ENCODE assay signal across 21 cellular contexts in genomic region chr12:113054948-113055486, GRCh38. TPM values are rescaled to one million over a fixed set of nuclear protein-coding genes. Genes with fewer than 3 reads are reported as not detected.
A peak's percentile ranks its signal among the peaks of the same experiment; 100 is the strongest.
DNase-seq lines count a peak whose midpoint lies in the region; ATAC-seq, FAIRE-seq and TF ChIP-seq lines count a peak whose summit lies in the region.
"Had no signal": no experiment of that assay in that cellular context is flagged by ENCODE, and none has a peak within 500 bp of the region (broad histone marks: within the 10 kb centered on the region; RNA-seq: fewer than 3 reads in every experiment).

No MANE protein-coding gene starts in this region.

- no peak overlapping the region for H3K4me3 ChIP-seq in K562
- no peak overlapping the region for H3K4me3 ChIP-seq in smooth muscle cell
- H3K4me3 ChIP-seq in lower leg skin (ENCODE audit: low read depth, poor library complexity, severe bottlenecking) = no peak overlapping the region
- H3K4me3 ChIP-seq: psoas muscle, tibial artery had no signal

- ATAC-seq in CD4-positive, alpha-beta T cell (ENCODE audit: poor library complexity) = no peak
- ATAC-seq in K562 (no peak), Right ventricle myocardium inferior (no peak)
- no peak for ATAC-seq in natural killer cell treated with Interleukin-12 subunit alpha and Interleukin-12 subunit beta and Interleukin-15 and Interleukin-18, amount 100 ng/mL, for 72 hours
- ATAC-seq: activated CD4-positive, alpha-beta T cell treated with anti-CD3 and anti-CD28 coated beads for 36 hours; activated CD8-positive, alpha-beta memory T cell treated with anti-CD3 and anti-CD28 coated beads, Interleukin-2, amount 10 ng/mL, durations not matched to agents 7 days and 5 days; psoas muscle had no signal

- TF ChIP-seq POLR2A in K562 (conservative IDR thresholded peaks at IDR 0.05) (no peak), lower leg skin (IDR thresholded peaks at IDR 0.05) (no peak)

- H3K4me1 ChIP-seq in K562 (replicated peaks in 1 of 2; ENCODE audit: control insufficient read depth in 2 of 2, insufficient read depth in 2 of 2, low read length in 2 of 2) (peaks cover 0 to 18% of the 10 kb centered on the region in 2 experiments; a peak in 1 of 5 replicates), smooth muscle cell (ENCODE audit: low read depth) (peaks cover 8% of the 10 kb centered on the region)
- H3K4me1 ChIP-seq: psoas muscle had no signal

- peaks cover 50% of the 10 kb centered on the region for H3K4me1 Mint-ChIP-seq in CD4-positive, alpha-beta T cell (ENCODE audit: low read depth)
- H3K4me1 Mint-ChIP-seq in natural killer cell treated with Interleukin-12 subunit alpha and Interleukin-12 subunit beta and Interleukin-15 and Interleukin-18, amount 100 ng/mL, for 72 hours (ENCODE audit: low read depth in 2 of 2) = no peaks in the 10 kb centered on the region
- H3K4me1 Mint-ChIP-seq: activated CD8-positive, alpha-beta memory T cell treated with anti-CD3 and anti-CD28 coated beads, Interleukin-2, amount 10 ng/mL, durations not matched to agents 7 days and 5 days had no signal

- peak overlapping the region; percentile 27 for H3K27ac Mint-ChIP-seq in CD4-positive, alpha-beta T cell
- H3K27ac Mint-ChIP-seq in natural killer cell treated with Interleukin-12 subunit alpha and Interleukin-12 subunit beta and Interleukin-15 and Interleukin-18, amount 100 ng/mL, for 72 hours = no peak overlapping the region
- H3K27ac Mint-ChIP-seq: activated CD4-positive, alpha-beta T cell treated with anti-CD3 and anti-CD28 coated beads for 36 hours; activated CD8-positive, alpha-beta memory T cell treated with anti-CD3 and anti-CD28 coated beads, Interleukin-2, amount 10 ng/mL, durations not matched to agents 7 days and 5 days had no signal

- H4K20me1 ChIP-seq in K562 (replicated peaks; ENCODE audit: control insufficient read depth, insufficient read depth, low read length) = peaks cover 2% of the 10 kb centered on the region
- no peaks in the 10 kb centered on the region for H4K20me1 ChIP-seq in smooth muscle cell (ENCODE audit: low read depth)

- H3K27me3 Mint-ChIP-seq in CD4-positive, alpha-beta T cell = no peaks in the 10 kb centered on the region
- H3K27me3 Mint-ChIP-seq in natural killer cell treated with Interleukin-12 subunit alpha and Interleukin-12 subunit beta and Interleukin-15 and Interleukin-18, amount 100 ng/mL, for 72 hours = peaks cover 5 to 8% of the 10 kb centered on the region in 2 donors
- H3K27me3 Mint-ChIP-seq: activated CD4-positive, alpha-beta T cell treated with anti-CD3 and anti-CD28 coated beads for 36 hours had no signal

- no peak for TF ChIP-seq EP300 in K562 (IDR thresholded peaks at IDR 0.05; ENCODE audit: low read length)

- WGBS in K562 (ENCODE audit: insufficient coverage, low coverage, missing lambda C conversion rate) = 0% methylated on average over 4 of the region's 4 CpGs
- 82% methylated on average over 4 of the region's 4 CpGs for WGBS in smooth muscle cell (ENCODE audit: low lambda C conversion rate)
- WGBS in lower leg skin, 2 donors = 60 to 70% methylated on average over 4 of the region's 4 CpGs

- TF ChIP-seq CTCF in CD4-positive, alpha-beta T cell (IDR thresholded peaks at IDR 0.05) = no peak
- TF ChIP-seq CTCF in GM13977 (IDR thresholded peaks at IDR 0.05; ENCODE audit: extremely low read depth, insufficient read depth, missing control alignments) = no peak
- no peak for TF ChIP-seq CTCF in K562 (IDR thresholded peaks at IDR 0.05 in 2 of 3, conservative IDR thresholded peaks at IDR 0.05 in 1 of 3; ENCODE audit: insufficient read depth in 2 of 3, low read depth in 1 of 3, low read length in 3 of 3)
- no peak for TF ChIP-seq CTCF in smooth muscle cell (IDR thresholded peaks at IDR 0.05; ENCODE audit: borderline replicate concordance, insufficient read depth, poor library complexity, severe bottlenecking)
- no peak for TF ChIP-seq CTCF in lower leg skin (IDR thresholded peaks at IDR 0.05)

- no peaks in the 10 kb centered on the region for H3K9me3 ChIP-seq in CD4-positive, alpha-beta T cell (ENCODE audit: control insufficient read depth, low read length)
- H3K9me3 ChIP-seq in K562 (replicated peaks; ENCODE audit: control insufficient read depth, insufficient read depth, low read depth, low read length) = no peaks in the 10 kb centered on the region
- H3K9me3 ChIP-seq in smooth muscle cell (replicated peaks; ENCODE audit: low read depth) = no peaks in the 10 kb centered on the region
- H3K9me3 ChIP-seq: psoas muscle, tibial artery had no signal

- H3K4me2 ChIP-seq in K562 (ENCODE audit: insufficient read depth, low read length) (no peak overlapping the region), smooth muscle cell (no peak overlapping the region)

- H3K4me3 Mint-ChIP-seq in CD4-positive, alpha-beta T cell = peak overlapping the region; percentile 58
- H3K4me3 Mint-ChIP-seq in natural killer cell treated with Interleukin-12 subunit alpha and Interleukin-12 subunit beta and Interleukin-15 and Interleukin-18, amount 100 ng/mL, for 72 hours = no peak overlapping the region
- H3K4me3 Mint-ChIP-seq: activated CD4-positive, alpha-beta T cell treated with anti-CD3 and anti-CD28 coated beads for 36 hours; activated CD8-positive, alpha-beta memory T cell treated with anti-CD3 and anti-CD28 coated beads, Interleukin-2, amount 10 ng/mL, durations not matched to agents 7 days and 5 days had no signal

- H2AFZ ChIP-seq in K562 (ENCODE audit: low read depth, low read length) (no peak overlapping the region), smooth muscle cell (ENCODE audit: low read depth) (no peak overlapping the region)

- CTCF ChIA-PET in CD4-positive, alpha-beta T cell (lab: Charles Lee) = no interaction called here
- CTCF ChIA-PET in K562 (lab: Yijun Ruan, JAX; ENCODE audit: low intra/inter-chr PET ratio) = no interaction called here

- no peak for DNase-seq in CD4-positive, alpha-beta T cell
- DNase-seq in GM13977 (ENCODE audit: low spot score) = peak; percentile 25
- DNase-seq in K562 (ENCODE audit: extremely low read depth in 1 of 4, low spot score in 3 of 4) = no peak
- peak; percentile 34 for DNase-seq in natural killer cell treated with Interleukin-12 subunit alpha and Interleukin-12 subunit beta and Interleukin-15 and Interleukin-18, amount 100 ng/mL, for 72 hours (ENCODE audit: low spot score)
- no peak for DNase-seq in NCI-H345 (lab: John Stamatoyannopoulos, UW)
- DNase-seq in Right ventricle myocardium inferior (ENCODE audit: missing footprints) = no peak
- DNase-seq in smooth muscle cell (lab: John Stamatoyannopoulos, UW; ENCODE audit: unreplicated experiment) = no peak
- no peak for DNase-seq in lower leg skin (ENCODE audit: low spot score in 2 of 2)
- DNase-seq: activated CD4-positive, alpha-beta T cell treated with anti-CD3 and anti-CD28 coated beads for 36 hours; activated CD8-positive, alpha-beta memory T cell treated with anti-CD3 and anti-CD28 coated beads, Interleukin-2, amount 10 ng/mL, durations not matched to agents 7 days and 5 days; amygdala; Calu3; dorsolateral prefrontal cortex; NCI-H1436; NCI-H510A treated with DMSO at 0.1 percent for 48 hours; psoas muscle; stimulated activated CD4-positive, alpha-beta T cell treated with anti-CD3 and anti-CD28 coated beads, Interleukin-1b, Interleukin-23, amount 100 ng/mL, for 48 hours; stimulated activated naive CD4-positive, alpha-beta T cell treated with Interleukin-2 at 50 U/mL for 16 hours; tibial artery had no signal

- intact Hi-C loops in CD4-positive, alpha-beta T cell (cut with DNase I, micrococcal nuclease) = loop anchor here in 1 of 2 experiments (10.0 kb wide), 1 partner anchor 100 kb away; no protein-coding TSS in a partner anchor
- intact Hi-C loops in K562 (cut with micrococcal nuclease) (no loop called here), Right ventricle myocardium inferior (cut with DNase I) (no loop called here), lower leg skin (cut with DNase I; ENCODE audit: low total_unique reads) (no loop called here)

- POLR2A ChIA-PET in CD4-positive, alpha-beta T cell (lab: Charles Lee) = interaction anchor here (0.5 kb wide), 1 partner anchor 37 kb away, joined by 4 read pairs; no protein-coding TSS in a partner anchor
- POLR2A ChIA-PET in K562 (lab: Yijun Ruan, JAX) = no interaction called here

- H3K36me3 Mint-ChIP-seq in CD4-positive, alpha-beta T cell (ENCODE audit: low read depth) = peaks cover 4% of the 10 kb centered on the region
- H3K36me3 Mint-ChIP-seq in natural killer cell treated with Interleukin-12 subunit alpha and Interleukin-12 subunit beta and Interleukin-15 and Interleukin-18, amount 100 ng/mL, for 72 hours = no peaks in the 10 kb centered on the region
- H3K36me3 Mint-ChIP-seq: activated CD8-positive, alpha-beta memory T cell treated with anti-CD3 and anti-CD28 coated beads, Interleukin-2, amount 10 ng/mL, durations not matched to agents 7 days and 5 days had no signal

- no peak for TF ChIP-seq RAD21 in K562 (CRISPR knock-in tag; conservative IDR thresholded peaks at IDR 0.05 in 1 of 2, IDR thresholded peaks at IDR 0.05 in 1 of 2)

- H3F3A ChIP-seq in smooth muscle cell (ENCODE audit: low read depth) = no peaks in the 10 kb centered on the region

- BruUV-seq in K562 (replicated peaks; lab: Mats Ljungman, UMichigan) = no TSS peak

- no peaks in the 10 kb centered on the region for H3K9me1 ChIP-seq in K562 (ENCODE audit: control insufficient read depth, insufficient read depth, low read length)

- H3K79me2 ChIP-seq in K562 (ENCODE audit: control insufficient read depth, insufficient read depth, low read length) (no peaks in the 10 kb centered on the region), smooth muscle cell (ENCODE audit: low read depth) (no peaks in the 10 kb centered on the region)

- in situ Hi-C loops in GM13977 (cut with MboI; ENCODE audit: low pct_unique_long_range_greater_than_20kb, low sequenced_read_pairs, unreplicated experiment) (loop anchor here (5.0 kb wide), 1 partner anchor 42 kb away; no protein-coding TSS in a partner anchor), K562 (cut with MboI) (no loop called here)

- H3K9me3 Mint-ChIP-seq in CD4-positive, alpha-beta T cell = no peaks in the 10 kb centered on the region
- H3K9me3 Mint-ChIP-seq in natural killer cell treated with Interleukin-12 subunit alpha and Interleukin-12 subunit beta and Interleukin-15 and Interleukin-18, amount 100 ng/mL, for 72 hours = no peaks in the 10 kb centered on the region

- no peak overlapping the region for H3K27ac ChIP-seq in CD4-positive, alpha-beta T cell (ENCODE audit: low read depth, low read length)
- H3K27ac ChIP-seq in K562 (ENCODE audit: extremely low read depth, low read depth, low read length) (no peak overlapping the region), smooth muscle cell (ENCODE audit: low read depth) (no peak overlapping the region)
- H3K27ac ChIP-seq: psoas muscle, tibial artery had no signal

- no peak for FAIRE-seq in K562 (lab: Jason Lieb, UNC)
- FAIRE-seq: frontal cortex had no signal

- H3K9ac ChIP-seq in K562 (ENCODE audit: insufficient read depth in 1 of 2, low read depth in 2 of 2, low read length in 2 of 2) (no peak overlapping the region), smooth muscle cell (ENCODE audit: low read depth) (no peak overlapping the region)

- no peaks in the 10 kb centered on the region for H3K27me3 ChIP-seq in CD4-positive, alpha-beta T cell (ENCODE audit: control insufficient read depth, insufficient read depth, low read length)
- H3K27me3 ChIP-seq in K562 (ENCODE audit: control insufficient read depth in 2 of 2, insufficient read depth in 2 of 2, low read length in 2 of 2) = peaks cover 5 to 32% of the 10 kb centered on the region in 2 experiments; a peak in 3 of 5 replicates
- peaks cover 97% of the 10 kb centered on the region for H3K27me3 ChIP-seq in smooth muscle cell (ENCODE audit: low read depth)

- H3K36me3 ChIP-seq in K562 (ENCODE audit: control insufficient read depth, insufficient read depth, low read length) = no peaks in the 10 kb centered on the region
- H3K36me3 ChIP-seq in smooth muscle cell (ENCODE audit: low read depth) = no peaks in the 10 kb centered on the region
- H3K36me3 ChIP-seq: tibial artery had no signal

RNA-seq across cellular contexts. Expression of gene DTX1, which starts 1.5 kb away (rescaled TPM):
- total RNA-seq in CD4-positive, alpha-beta T cell = 10 to 100 TPM; 14.0 to 14.2 TPM
- not detected in 2 replicates for total RNA-seq in K562 (2011; cell fraction: chromatin; rRNA removed; ENCODE audit: low replicate concordance)
- not detected in 2 replicates for total RNA-seq in K562 (2011; cell fraction: nucleolus; rRNA removed)
- not detected in 2 replicates for total RNA-seq in K562 (2011; cell fraction: nucleoplasm; rRNA removed)
- total RNA-seq in K562 (2014; rRNA removed) (not detected in 2 replicates), K562 (2014; rRNA removed; fragmentation: Illumina TruSeq; extraction: Trizol) (not detected in 2 replicates), K562 (2015; rRNA removed; fragmentation: Illumina TruSeq; extraction: Trizol) (not detected in 2 replicates), K562 (2021) (not detected in 2 replicates), Right ventricle myocardium inferior (3.7 TPM), smooth muscle cell (0.09 and 0.13 TPM in 2 replicates), lower leg skin (1 to 10 TPM; 1.5 to 5.0 (median 3.4) TPM)
- polyA plus RNA-seq in K562 (2011; rRNA removed) (not detected in 2 replicates), K562 (2014; fragmentation: Illumina TruSeq; extraction: Trizol) (not detected in 2 replicates), K562 (2014; fragmentation: Nextera tagmentation; extraction: Ambion mirVana) (not detected), K562 (2014; rRNA removed) (not detected in 2 replicates), smooth muscle cell (1.1 TPM in 1 of 2 replicates, not detected in the other)
- not detected in 2 replicates for polyA plus RNA-seq in K562 (2011; cell fraction: cytosol; rRNA removed)
- polyA plus RNA-seq in K562 (2011; cell fraction: nucleus; rRNA removed) = not detected in 2 replicates
- polyA plus RNA-seq in K562 (2012) = not detected in 2 replicates
- polyA minus RNA-seq in K562 (2011; rRNA and poly(A)+ RNA removed) = not detected in 2 replicates
- polyA minus RNA-seq in K562 (2011; cell fraction: cytosol; rRNA and poly(A)+ RNA removed) = not detected in 2 replicates
- polyA minus RNA-seq in K562 (2011; cell fraction: nucleus; rRNA and poly(A)+ RNA removed) = not detected in 2 replicates
- 1 to 10 TPM in 1 of 2 donors, not detected in 1; 1.2 TPM for total RNA-seq in natural killer cell treated with Interleukin-12 subunit alpha and Interleukin-12 subunit beta and Interleukin-15 and Interleukin-18, amount 100 ng/mL, for 72 hours
- total RNA-seq: Calu3, M059J had no signal

Comparison
In these comparisons a context has a peak if more than half of its experiments do, and no peak if none do; other contexts are left out.
1. DNase-seq: peak in GM13977 (single experiment) and natural killer cell treated with Interleukin-12 subunit alpha and Interleukin-12 subunit beta and Interleukin-15 and Interleukin-18, amount 100 ng/mL, for 72 hours (single experiment); none in CD4-positive, alpha-beta T cell (0 of 10), K562 (0 of 4), NCI-H345 (single experiment), Right ventricle myocardium inferior (single experiment), smooth muscle cell (single experiment) and lower leg skin (0 of 2).